In genomic region chr1:183842817-183843187, GRCh38 we compare ENCODE assay signal across 8 cellular contexts. TPM values are rescaled to one million over a fixed set of nuclear protein-coding genes. Genes with fewer than 3 reads are reported as not detected.
DNase-seq lines count a peak whose midpoint lies in the region; ATAC-seq, FAIRE-seq and TF ChIP-seq lines count a peak whose summit lies in the region.

No MANE protein-coding gene starts in this region.

- no peaks in the 10 kb centered on the region for H3K27me3 ChIP-seq in pancreas

- H3K27ac ChIP-seq in pancreas: peak overlapping the region in 3 of 4 donors; percentile 4 to 62 (median 46)

- no peaks in the 10 kb centered on the region for H3K9me3 ChIP-seq in pancreas

- H3K4me3 ChIP-seq in pancreas: no peak overlapping the region

- CTCF ChIA-PET in activated B cell treated with CpG ODN at 0.5 μM for 24 hours (lab: Charles Lee): no interaction called here

- intact Hi-C loops in activated B cell treated with CpG ODN at 0.5 μM for 24 hours (cut with micrococcal nuclease) (loop anchor here (1.0 kb wide), 1 partner anchor 68 kb away; no protein-coding TSS in a partner anchor), pancreas (cut with DNase I) (no loop called here)

- no peaks in the 10 kb centered on the region for H3K36me3 ChIP-seq in pancreas

- WGBS in pancreas, 2 donors: 58 to 67% methylated on average over 1 of the region's 1 CpG

- no peaks in the 10 kb centered on the region for H3K9me3 Mint-ChIP-seq in activated B cell treated with CpG ODN at 0.5 μM for 24 hours

- no peak for TF ChIP-seq CTCF in activated B cell treated with CpG ODN at 0.5 μM for 24 hours (IDR thresholded peaks at IDR 0.05)
- TF ChIP-seq CTCF in pancreas (IDR thresholded peaks at IDR 0.05): no peak

- FAIRE-seq in pancreas (lab: Jason Lieb, UNC): no peak

- no peaks in the 10 kb centered on the region for H3K36me3 Mint-ChIP-seq in activated B cell treated with CpG ODN at 0.5 μM for 24 hours (ENCODE audit: low read depth)

- H3K27ac Mint-ChIP-seq in activated B cell treated with CpG ODN at 0.5 μM for 24 hours: peak overlapping the region; percentile 69

- ATAC-seq in GM18868 (IDR thresholded peaks at IDR 0.05; ENCODE audit: unreplicated experiment) (peak; percentile 30), HG02610 (IDR thresholded peaks at IDR 0.05; ENCODE audit: unreplicated experiment) (peak; percentile 22), activated B cell treated with CpG ODN at 0.5 μM for 24 hours (ENCODE audit: low read depth) (peak; percentile 28), pancreas (no peak)

- peak overlapping the region; percentile 42 for H3K4me3 Mint-ChIP-seq in activated B cell treated with CpG ODN at 0.5 μM for 24 hours

- peaks cover 21% of the 10 kb centered on the region for H3K4me1 Mint-ChIP-seq in activated B cell treated with CpG ODN at 0.5 μM for 24 hours

- peaks cover 0 to 13% (median 0%) of the 10 kb centered on the region in 3 donors for H3K4me1 ChIP-seq in pancreas

- DNase-seq in activated B cell treated with CpG ODN at 0.5 μM for 24 hours: no peak
- DNase-seq in pancreas: no peak
- no peak for DNase-seq in occipital lobe (lab: John Stamatoyannopoulos, UW)
- no peak for DNase-seq in nucleus accumbens (lab: John Stamatoyannopoulos, UW)
- no peak for DNase-seq in mesenteric fat pad (ENCODE audit: low spot score)
- no peak for DNase-seq in activated gamma-delta T cell (lab: John Stamatoyannopoulos, UW)

- POLR2A ChIA-PET in activated B cell treated with CpG ODN at 0.5 μM for 24 hours (lab: Charles Lee): interaction anchor here (1.0 to 1.8 kb wide), 3 partner anchors 20 to 73 kb away, joined by 3 to 11 read pairs (median 8); no protein-coding TSS in a partner anchor

- H3K27me3 Mint-ChIP-seq in activated B cell treated with CpG ODN at 0.5 μM for 24 hours: peaks cover 2% of the 10 kb centered on the region

RNA-seq across cellular contexts. Expression of gene RGL1, which starts 37.9 kb away (rescaled TPM):
- 3.0 and 3.4 TPM in 2 replicates for total RNA-seq in activated B cell treated with CpG ODN at 0.5 μM for 24 hours
- 1 to 10 TPM; 2.8 to 9.1 (median 4.9) TPM for total RNA-seq in pancreas
- 1 to 10 TPM; 3.6 to 6.6 TPM for polyA plus RNA-seq in pancreas
- 61.0 TPM for total RNA-seq in occipital lobe
- 80.8 TPM for total RNA-seq in mesenteric fat pad

Comparison
In these comparisons a context has a peak if more than half of its experiments do, and no peak if none do; other contexts are left out.
1. ATAC-seq: peak in GM18868 (single experiment), HG02610 (single experiment) and activated B cell treated with CpG ODN at 0.5 μM for 24 hours (single experiment); none in pancreas (0 of 4).